13 cellular contexts compared by ENCODE assay signal in genomic region chr12:12523229-12523628, GRCh38.
"Had no signal": no experiment of that assay in that cellular context is flagged by ENCODE, and none has a peak within 500 bp of the region (broad histone marks: within the 10 kb centered on the region; RNA-seq: fewer than 3 reads in every experiment).

No MANE protein-coding gene starts in this region.

- H3K9me3 ChIP-seq: breast epithelium, lower lobe of right lung, right atrium auricular region, upper lobe of left lung had no signal

- H3K36me3 ChIP-seq: breast epithelium had no signal

- FAIRE-seq: endometrium had no signal

- H3K27me3 ChIP-seq: breast epithelium, right atrium auricular region, upper lobe of left lung had no signal

- H3K4me3 ChIP-seq: breast epithelium, lower lobe of right lung, right atrium auricular region, smooth muscle cell, upper lobe of left lung had no signal

- H3K4me2 ChIP-seq: smooth muscle cell had no signal

- DNase-seq: activated CD4-positive, alpha-beta T cell treated with anti-CD3 and anti-CD28 coated beads for 1 hour; activated CD4-positive, alpha-beta T cell treated with anti-CD3 and anti-CD28 coated beads, Interleukin-2, amount 50 U/mL, for 48 hours; activated gamma-delta T cell treated with Interleukin-2 at 50 U/mL for 16 hours; activated naive CD8-positive, alpha-beta T cell treated with anti-CD3 and anti-CD28 coated beads for 36 hours; activated T-cell treated with anti-CD3 and anti-CD28 coated beads, Interleukin-2, amount 50 U/mL, for 48 hours; immature natural killer cell; lower lobe of right lung; naive thymus-derived CD4-positive, alpha-beta T cell; upper lobe of left lung had no signal

- H3K27ac ChIP-seq: breast epithelium, lower lobe of right lung, right atrium auricular region, upper lobe of left lung had no signal

- H3K4me1 ChIP-seq: breast epithelium had no signal
